In genomic region chr17:79007504-79008381, GRCh38 we compare ENCODE assay signal across 8 cellular contexts. TPM values are rescaled to one million over a fixed set of nuclear protein-coding genes. Genes with fewer than 3 reads are reported as not detected.
DNase-seq lines count a peak whose midpoint lies in the region; ATAC-seq lines count a peak whose summit lies in the region.

No MANE protein-coding gene starts in this region.

- no peaks in the 10 kb centered on the region for H3K27me3 ChIP-seq in HAP-1 (ENCODE audit: low read depth)

- peaks cover 5% of the 10 kb centered on the region for H3K27me3 Mint-ChIP-seq in activated CD4-positive, alpha-beta T cell treated with anti-CD3 and anti-CD28 coated beads, Interleukin-2, amount 10 ng/mL, durations not matched to agents 7 days and 5 days
- H3K27me3 Mint-ChIP-seq in activated T-helper 1 cell treated with anti-CD3 and anti-CD28 coated beads, Interleukin-12 subunit alpha, Interleukin-12 subunit beta, Interleukin-2, Interleukin-4 antibody, amounts not matched to agents 30 ng/mL and 10 ng/mL and 1 ng/mL, durations not matched to agents 14 hours and 24 hours and 36 hours (ENCODE audit: insufficient read depth): peaks cover 5% of the 10 kb centered on the region
- H3K27me3 Mint-ChIP-seq in stimulated activated naive CD8-positive, alpha-beta T cell treated with anti-CD3 and anti-CD28 coated beads, Interleukin-15, amount 100 ng/mL, for 72 hours: no peaks in the 10 kb centered on the region

- peak; percentile 20 for DNase-seq in activated CD4-positive, alpha-beta T cell treated with anti-CD3 and anti-CD28 coated beads, Interleukin-2, amount 10 ng/mL, durations not matched to agents 7 days and 5 days
- DNase-seq in activated CD4-positive, alpha-beta T cell treated with anti-CD3 and anti-CD28 coated beads for 1 hour: no peak
- no peak for DNase-seq in activated T-helper 1 cell treated with anti-CD3 and anti-CD28 coated beads, Interleukin-12 subunit alpha, Interleukin-12 subunit beta, Interleukin-2, Interleukin-4 antibody, amounts not matched to agents 30 ng/mL and 10 ng/mL and 1 ng/mL, durations not matched to agents 14 hours and 24 hours and 36 hours (ENCODE audit: low spot score)
- peak; percentile 56 for DNase-seq in islet precursor cell
- no peak for DNase-seq in stimulated activated naive CD8-positive, alpha-beta T cell treated with anti-CD3 and anti-CD28 coated beads, Interleukin-15, amount 100 ng/mL, for 72 hours
- no peak for DNase-seq in HAP-1 (ENCODE audit: low spot score in 2 of 2)

- CTCF ChIA-PET in activated CD4-positive, alpha-beta T cell treated with anti-CD3 and anti-CD28 coated beads, Interleukin-2, amount 10 ng/mL, durations not matched to agents 7 days and 5 days (lab: Charles Lee): interaction anchor here (1.0 to 1.2 kb wide), 2 partner anchors 11 to 26 kb away, joined by 3 to 4 read pairs; no protein-coding TSS in a partner anchor

- H3K4me3 ChIP-seq in HAP-1: no peak overlapping the region; the same call in 1 of the 2 replicates

- peak overlapping the region; percentile 96 for H3K27ac Mint-ChIP-seq in activated CD4-positive, alpha-beta T cell treated with anti-CD3 and anti-CD28 coated beads, Interleukin-2, amount 10 ng/mL, durations not matched to agents 7 days and 5 days
- peak overlapping the region; percentile 93 for H3K27ac Mint-ChIP-seq in activated T-helper 1 cell treated with anti-CD3 and anti-CD28 coated beads, Interleukin-12 subunit alpha, Interleukin-12 subunit beta, Interleukin-2, Interleukin-4 antibody, amounts not matched to agents 30 ng/mL and 10 ng/mL and 1 ng/mL, durations not matched to agents 14 hours and 24 hours and 36 hours
- H3K27ac Mint-ChIP-seq in stimulated activated naive CD8-positive, alpha-beta T cell treated with anti-CD3 and anti-CD28 coated beads, Interleukin-15, amount 100 ng/mL, for 72 hours: peak overlapping the region; percentile 30 to 89

- no peaks in the 10 kb centered on the region for H3K9me3 Mint-ChIP-seq in activated CD4-positive, alpha-beta T cell treated with anti-CD3 and anti-CD28 coated beads, Interleukin-2, amount 10 ng/mL, durations not matched to agents 7 days and 5 days
- H3K9me3 Mint-ChIP-seq in activated T-helper 1 cell treated with anti-CD3 and anti-CD28 coated beads, Interleukin-12 subunit alpha, Interleukin-12 subunit beta, Interleukin-2, Interleukin-4 antibody, amounts not matched to agents 30 ng/mL and 10 ng/mL and 1 ng/mL, durations not matched to agents 14 hours and 24 hours and 36 hours: no peaks in the 10 kb centered on the region
- H3K9me3 Mint-ChIP-seq in stimulated activated naive CD8-positive, alpha-beta T cell treated with anti-CD3 and anti-CD28 coated beads, Interleukin-15, amount 100 ng/mL, for 72 hours: no peaks in the 10 kb centered on the region

- in situ Hi-C loops in HAP-1 (cut with MboI; ENCODE audit: low sequenced_read_pairs): no loop called here

- ATAC-seq in stimulated activated naive CD8-positive, alpha-beta T cell treated with anti-CD3 and anti-CD28 coated beads, Interleukin-15, amount 100 ng/mL, for 72 hours: no peak
- ATAC-seq in GM18517 (IDR thresholded peaks at IDR 0.05; ENCODE audit: unreplicated experiment) (no peak), HG03135 (IDR thresholded peaks at IDR 0.05; ENCODE audit: unreplicated experiment) (no peak)

- no peaks in the 10 kb centered on the region; the same call in 1 of the 2 replicates for H3K36me3 ChIP-seq in HAP-1 (replicated peaks)

- H3K9me3 ChIP-seq in HAP-1: no peaks in the 10 kb centered on the region

- H3K36me3 Mint-ChIP-seq in activated CD4-positive, alpha-beta T cell treated with anti-CD3 and anti-CD28 coated beads, Interleukin-2, amount 10 ng/mL, durations not matched to agents 7 days and 5 days (ENCODE audit: low read depth): peaks cover 15% of the 10 kb centered on the region
- peaks cover 13% of the 10 kb centered on the region for H3K36me3 Mint-ChIP-seq in activated T-helper 1 cell treated with anti-CD3 and anti-CD28 coated beads, Interleukin-12 subunit alpha, Interleukin-12 subunit beta, Interleukin-2, Interleukin-4 antibody, amounts not matched to agents 30 ng/mL and 10 ng/mL and 1 ng/mL, durations not matched to agents 14 hours and 24 hours and 36 hours (ENCODE audit: low read depth)

- H3K4me3 Mint-ChIP-seq in activated CD4-positive, alpha-beta T cell treated with anti-CD3 and anti-CD28 coated beads, Interleukin-2, amount 10 ng/mL, durations not matched to agents 7 days and 5 days: peak overlapping the region; percentile 96
- H3K4me3 Mint-ChIP-seq in activated T-helper 1 cell treated with anti-CD3 and anti-CD28 coated beads, Interleukin-12 subunit alpha, Interleukin-12 subunit beta, Interleukin-2, Interleukin-4 antibody, amounts not matched to agents 30 ng/mL and 10 ng/mL and 1 ng/mL, durations not matched to agents 14 hours and 24 hours and 36 hours: peak overlapping the region; percentile 91
- H3K4me3 Mint-ChIP-seq in stimulated activated naive CD8-positive, alpha-beta T cell treated with anti-CD3 and anti-CD28 coated beads, Interleukin-15, amount 100 ng/mL, for 72 hours: peak overlapping the region; percentile 87 to 92

- intact Hi-C loops in activated T-helper 1 cell treated with anti-CD3 and anti-CD28 coated beads, Interleukin-12 subunit alpha, Interleukin-12 subunit beta, Interleukin-2, Interleukin-4 antibody, amounts not matched to agents 30 ng/mL and 10 ng/mL and 1 ng/mL, durations not matched to agents 14 hours and 24 hours and 36 hours (cut with micrococcal nuclease): loop anchor here (5.0 kb wide), 2 partner anchors 750 to 1545 kb away; no protein-coding TSS in a partner anchor

- H3K4me1 ChIP-seq in HAP-1: peaks cover 9% of the 10 kb centered on the region

- POLR2A ChIA-PET in activated CD4-positive, alpha-beta T cell treated with anti-CD3 and anti-CD28 coated beads, Interleukin-2, amount 10 ng/mL, durations not matched to agents 7 days and 5 days (lab: Charles Lee): no interaction called here

- peaks cover 57% of the 10 kb centered on the region for H3K4me1 Mint-ChIP-seq in activated CD4-positive, alpha-beta T cell treated with anti-CD3 and anti-CD28 coated beads, Interleukin-2, amount 10 ng/mL, durations not matched to agents 7 days and 5 days
- peaks cover 52% of the 10 kb centered on the region for H3K4me1 Mint-ChIP-seq in activated T-helper 1 cell treated with anti-CD3 and anti-CD28 coated beads, Interleukin-12 subunit alpha, Interleukin-12 subunit beta, Interleukin-2, Interleukin-4 antibody, amounts not matched to agents 30 ng/mL and 10 ng/mL and 1 ng/mL, durations not matched to agents 14 hours and 24 hours and 36 hours (ENCODE audit: low read depth)
- peaks cover 57% of the 10 kb centered on the region for H3K4me1 Mint-ChIP-seq in stimulated activated naive CD8-positive, alpha-beta T cell treated with anti-CD3 and anti-CD28 coated beads, Interleukin-15, amount 100 ng/mL, for 72 hours

RNA-seq across cellular contexts. Expression of gene CANT1, which starts 1.8 kb away (rescaled TPM):
- 10 to 100 TPM; 68.1 to 71.5 TPM for total RNA-seq in activated CD4-positive, alpha-beta T cell treated with anti-CD3 and anti-CD28 coated beads, Interleukin-2, amount 10 ng/mL, durations not matched to agents 7 days and 5 days
- 54.7 and 57.3 TPM in 2 replicates for total RNA-seq in activated T-helper 1 cell treated with anti-CD3 and anti-CD28 coated beads, Interleukin-12 subunit alpha, Interleukin-12 subunit beta, Interleukin-2, Interleukin-4 antibody, amounts not matched to agents 30 ng/mL and 10 ng/mL and 1 ng/mL, durations not matched to agents 14 hours and 24 hours and 36 hours

RNA-seq across cellular contexts. Expression of gene C1QTNF1, which starts 16.2 kb away (rescaled TPM):
- not detected for total RNA-seq in activated CD4-positive, alpha-beta T cell treated with anti-CD3 and anti-CD28 coated beads, Interleukin-2, amount 10 ng/mL, durations not matched to agents 7 days and 5 days
- total RNA-seq in activated T-helper 1 cell treated with anti-CD3 and anti-CD28 coated beads, Interleukin-12 subunit alpha, Interleukin-12 subunit beta, Interleukin-2, Interleukin-4 antibody, amounts not matched to agents 30 ng/mL and 10 ng/mL and 1 ng/mL, durations not matched to agents 14 hours and 24 hours and 36 hours: not detected in 2 replicates

RNA-seq across cellular contexts. Expression of gene LGALS3BP, which starts 28.0 kb away (rescaled TPM):
- 100 to 1,000 TPM; 269 to 284 TPM for total RNA-seq in activated CD4-positive, alpha-beta T cell treated with anti-CD3 and anti-CD28 coated beads, Interleukin-2, amount 10 ng/mL, durations not matched to agents 7 days and 5 days
- total RNA-seq in activated T-helper 1 cell treated with anti-CD3 and anti-CD28 coated beads, Interleukin-12 subunit alpha, Interleukin-12 subunit beta, Interleukin-2, Interleukin-4 antibody, amounts not matched to agents 30 ng/mL and 10 ng/mL and 1 ng/mL, durations not matched to agents 14 hours and 24 hours and 36 hours: 75.3 and 78.5 TPM in 2 replicates

Comparison
In these comparisons a context has a peak if more than half of its experiments do, and no peak if none do; other contexts are left out.
1. DNase-seq: peak in activated CD4-positive, alpha-beta T cell treated with anti-CD3 and anti-CD28 coated beads, Interleukin-2, amount 10 ng/mL, durations not matched to agents 7 days and 5 days (single experiment) and islet precursor cell (single experiment); none in activated CD4-positive, alpha-beta T cell treated with anti-CD3 and anti-CD28 coated beads for 1 hour (single experiment), activated T-helper 1 cell treated with anti-CD3 and anti-CD28 coated beads, Interleukin-12 subunit alpha, Interleukin-12 subunit beta, Interleukin-2, Interleukin-4 antibody, amounts not matched to agents 30 ng/mL and 10 ng/mL and 1 ng/mL, durations not matched to agents 14 hours and 24 hours and 36 hours (single experiment), stimulated activated naive CD8-positive, alpha-beta T cell treated with anti-CD3 and anti-CD28 coated beads, Interleukin-15, amount 100 ng/mL, for 72 hours (0 of 2) and HAP-1 (0 of 2).
2. Peak in every context shown above with its lines, with median percentiles within 50 percentile points of each other: H3K27ac Mint-ChIP-seq and H3K4me3 Mint-ChIP-seq.